Comparison of ENCODE assay signal across 18 cellular contexts in genomic region chr22:48895831-48896765, GRCh38.
"Had no signal": no experiment of that assay in that cellular context is flagged by ENCODE, and none has a peak within 500 bp of the region (broad histone marks: within the 10 kb centered on the region; RNA-seq: fewer than 3 reads in every experiment).

No MANE protein-coding gene starts in this region.

- ATAC-seq: activated CD8-positive, alpha-beta T cell treated with anti-CD3 and anti-CD28 coated beads, Interleukin-2, amount 10 ng/mL, durations not matched to agents 7 days and 5 days; left cardiac atrium; lower lobe of right lung; natural killer cell treated with Interleukin-12 subunit alpha and Interleukin-12 subunit beta and Interleukin-15 and Interleukin-18, amount 100 ng/mL, for 72 hours; T-cell; WTC11 had no signal

- H3K4me1 ChIP-seq: lower lobe of right lung had no signal

- H3K36me3 ChIP-seq: cardiac muscle cell, lower lobe of right lung, tibial nerve had no signal

- H3K27me3 ChIP-seq: cardiac muscle cell, tibial nerve had no signal

- H3K9me3 ChIP-seq: lower lobe of right lung had no signal

- H3K4me3 Mint-ChIP-seq: activated CD8-positive, alpha-beta T cell treated with anti-CD3 and anti-CD28 coated beads, Interleukin-2, amount 10 ng/mL, durations not matched to agents 7 days and 5 days; activated naive CD8-positive, alpha-beta T cell treated with anti-CD3 and anti-CD28 coated beads, Interleukin-2, amount 10 ng/mL, durations not matched to agents 7 days and 5 days; mesothelial cell of epicardium; natural killer cell treated with Interleukin-12 subunit alpha and Interleukin-12 subunit beta and Interleukin-15 and Interleukin-18, amount 100 ng/mL, for 72 hours; T-cell; WTC11 had no signal

- H3K27ac ChIP-seq: cardiac muscle cell, lower lobe of right lung had no signal

- H3K36me3 Mint-ChIP-seq: activated naive CD8-positive, alpha-beta T cell treated with anti-CD3 and anti-CD28 coated beads, Interleukin-2, amount 10 ng/mL, durations not matched to agents 7 days and 5 days; mesothelial cell of epicardium; natural killer cell treated with Interleukin-12 subunit alpha and Interleukin-12 subunit beta and Interleukin-15 and Interleukin-18, amount 100 ng/mL, for 72 hours; T-cell; WTC11 had no signal

- H3K4me3 ChIP-seq: cardiac muscle cell, dorsolateral prefrontal cortex, lower lobe of right lung, tibial nerve had no signal

- DNase-seq: activated CD4-positive, alpha-beta T cell treated with anti-CD3 and anti-CD28 coated beads for 48 hours; activated CD8-positive, alpha-beta T cell treated with anti-CD3 and anti-CD28 coated beads, Interleukin-2, amount 10 ng/mL, durations not matched to agents 7 days and 5 days; activated naive CD8-positive, alpha-beta T cell treated with anti-CD3 and anti-CD28 coated beads, Interleukin-2, amount 10 ng/mL, durations not matched to agents 7 days and 5 days; amygdala; foreskin fibroblast; left cardiac atrium; lower lobe of right lung; retina; stimulated activated CD4-positive, alpha-beta T cell treated with anti-CD3 and anti-CD28 coated beads, Interleukin-12 subunit alpha, Interleukin-12 subunit beta, amount 100 ng/mL, for 4 hours; stimulated activated CD4-positive, alpha-beta T cell treated with anti-CD3 and anti-CD28 coated beads, Interleukin-1b, Interleukin-23, amount 100 ng/mL, for 48 hours; stimulated activated naive CD4-positive, alpha-beta T cell treated with Interleukin-2 at 50 U/mL for 16 hours had no signal

- H3K27me3 Mint-ChIP-seq: activated naive CD8-positive, alpha-beta T cell treated with anti-CD3 and anti-CD28 coated beads, Interleukin-2, amount 10 ng/mL, durations not matched to agents 7 days and 5 days had no signal

- H3K27ac Mint-ChIP-seq: activated CD8-positive, alpha-beta T cell treated with anti-CD3 and anti-CD28 coated beads, Interleukin-2, amount 10 ng/mL, durations not matched to agents 7 days and 5 days; activated naive CD8-positive, alpha-beta T cell treated with anti-CD3 and anti-CD28 coated beads, Interleukin-2, amount 10 ng/mL, durations not matched to agents 7 days and 5 days; mesothelial cell of epicardium; natural killer cell treated with Interleukin-12 subunit alpha and Interleukin-12 subunit beta and Interleukin-15 and Interleukin-18, amount 100 ng/mL, for 72 hours; T-cell; WTC11 had no signal

- H3K4me1 Mint-ChIP-seq: activated naive CD8-positive, alpha-beta T cell treated with anti-CD3 and anti-CD28 coated beads, Interleukin-2, amount 10 ng/mL, durations not matched to agents 7 days and 5 days; mesothelial cell of epicardium; T-cell; WTC11 had no signal

- H3K9me3 Mint-ChIP-seq: activated naive CD8-positive, alpha-beta T cell treated with anti-CD3 and anti-CD28 coated beads, Interleukin-2, amount 10 ng/mL, durations not matched to agents 7 days and 5 days; mesothelial cell of epicardium; natural killer cell treated with Interleukin-12 subunit alpha and Interleukin-12 subunit beta and Interleukin-15 and Interleukin-18, amount 100 ng/mL, for 72 hours; T-cell; WTC11 had no signal
